Comparison of ENCODE assay signal across 1 cellular context in the genomic region with DNA sequence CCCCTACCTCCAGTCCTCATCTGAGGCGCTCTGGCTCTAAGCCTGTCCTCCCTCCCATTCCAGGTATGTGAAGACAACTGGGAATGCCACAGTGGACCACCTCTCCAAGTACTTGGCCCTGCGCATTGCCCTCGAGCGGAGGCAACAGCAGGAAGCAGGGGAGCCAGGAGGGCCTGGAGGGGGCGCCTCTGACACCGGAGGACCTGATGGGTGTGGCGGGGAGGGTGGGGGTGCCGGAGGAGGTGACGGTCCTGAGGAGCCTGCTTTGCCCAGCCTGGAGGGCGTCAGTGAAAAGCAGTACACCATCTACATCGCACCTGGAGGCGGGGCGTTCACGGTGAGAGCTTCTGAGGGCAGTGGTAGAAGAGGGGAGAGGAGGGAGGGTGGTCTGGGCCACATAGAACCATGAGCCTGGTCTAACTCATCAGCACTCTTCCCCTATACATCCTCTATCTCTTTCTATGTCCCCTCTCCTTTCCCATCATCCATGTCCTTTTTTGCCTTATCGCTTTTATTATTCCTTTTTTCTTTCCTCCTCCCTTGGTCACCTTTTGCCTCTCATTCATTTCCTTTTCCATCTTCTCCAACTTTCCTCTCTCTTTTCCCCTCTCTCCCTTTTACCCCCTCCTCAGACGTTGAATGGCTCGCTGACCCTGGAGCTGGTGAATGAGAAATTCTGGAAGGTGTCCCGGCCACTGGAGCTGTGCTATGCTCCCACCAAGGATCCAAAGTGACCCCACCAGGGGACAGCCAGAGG.
A peak's percentile ranks its signal among the peaks of the same experiment; 100 is the strongest.
TF ChIP-seq lines count a peak whose summit lies in the region.

No MANE protein-coding gene starts in this region.

TF ChIP-seq in HepG2, 621 proteins besides CTCF, POLR2A, EP300 and RAD21:
- TF ChIP-seq, protein P1, sequence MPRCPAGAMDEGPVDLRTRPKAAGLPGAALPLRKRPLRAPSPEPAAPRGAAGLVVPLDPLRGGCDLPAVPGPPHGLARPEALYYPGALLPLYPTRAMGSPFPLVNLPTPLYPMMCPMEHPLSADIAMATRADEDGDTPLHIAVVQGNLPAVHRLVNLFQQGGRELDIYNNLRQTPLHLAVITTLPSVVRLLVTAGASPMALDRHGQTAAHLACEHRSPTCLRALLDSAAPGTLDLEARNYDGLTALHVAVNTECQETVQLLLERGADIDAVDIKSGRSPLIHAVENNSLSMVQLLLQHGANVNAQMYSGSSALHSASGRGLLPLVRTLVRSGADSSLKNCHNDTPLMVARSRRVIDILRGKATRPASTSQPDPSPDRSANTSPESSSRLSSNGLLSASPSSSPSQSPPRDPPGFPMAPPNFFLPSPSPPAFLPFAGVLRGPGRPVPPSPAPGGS (CRISPR knock-in tag; IDR thresholded peaks at IDR 0.05): no peak
- TF ChIP-seq KDM5B (CRISPR knock-in tag; IDR thresholded peaks at IDR 0.05; ENCODE audit: borderline replicate concordance): no peak
- TF ChIP-seq, protein P2, sequence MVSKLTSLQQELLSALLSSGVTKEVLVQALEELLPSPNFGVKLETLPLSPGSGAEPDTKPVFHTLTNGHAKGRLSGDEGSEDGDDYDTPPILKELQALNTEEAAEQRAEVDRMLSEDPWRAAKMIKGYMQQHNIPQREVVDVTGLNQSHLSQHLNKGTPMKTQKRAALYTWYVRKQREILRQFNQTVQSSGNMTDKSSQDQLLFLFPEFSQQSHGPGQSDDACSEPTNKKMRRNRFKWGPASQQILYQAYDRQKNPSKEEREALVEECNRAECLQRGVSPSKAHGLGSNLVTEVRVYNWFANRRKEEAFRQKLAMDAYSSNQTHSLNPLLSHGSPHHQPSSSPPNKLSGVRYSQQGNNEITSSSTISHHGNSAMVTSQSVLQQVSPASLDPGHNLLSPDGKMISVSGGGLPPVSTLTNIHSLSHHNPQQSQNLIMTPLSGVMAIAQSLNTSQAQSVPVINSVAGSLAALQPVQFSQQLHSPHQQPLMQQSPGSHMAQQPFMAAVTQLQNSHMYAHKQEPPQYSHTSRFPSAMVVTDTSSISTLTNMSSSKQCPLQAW (CRISPR knock-in tag; IDR thresholded peaks at IDR 0.05): no peak
- TF ChIP-seq ZIK1 (CRISPR knock-in tag; IDR thresholded peaks at IDR 0.05; ENCODE audit: borderline replicate concordance, low read depth): no peak
- TF ChIP-seq, protein P3, sequence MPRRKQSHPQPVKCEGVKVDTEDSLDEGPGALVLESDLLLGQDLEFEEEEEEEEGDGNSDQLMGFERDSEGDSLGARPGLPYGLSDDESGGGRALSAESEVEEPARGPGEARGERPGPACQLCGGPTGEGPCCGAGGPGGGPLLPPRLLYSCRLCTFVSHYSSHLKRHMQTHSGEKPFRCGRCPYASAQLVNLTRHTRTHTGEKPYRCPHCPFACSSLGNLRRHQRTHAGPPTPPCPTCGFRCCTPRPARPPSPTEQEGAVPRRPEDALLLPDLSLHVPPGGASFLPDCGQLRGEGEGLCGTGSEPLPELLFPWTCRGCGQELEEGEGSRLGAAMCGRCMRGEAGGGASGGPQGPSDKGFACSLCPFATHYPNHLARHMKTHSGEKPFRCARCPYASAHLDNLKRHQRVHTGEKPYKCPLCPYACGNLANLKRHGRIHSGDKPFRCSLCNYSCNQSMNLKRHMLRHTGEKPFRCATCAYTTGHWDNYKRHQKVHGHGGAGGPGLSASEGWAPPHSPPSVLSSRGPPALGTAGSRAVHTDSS (CRISPR knock-in tag; conservative IDR thresholded peaks at IDR 0.05): no peak
- no peak for TF ChIP-seq TEAD2 (CRISPR knock-in tag; IDR thresholded peaks at IDR 0.05)
- no peak for TF ChIP-seq MYNN (CRISPR knock-in tag; IDR thresholded peaks at IDR 0.05; ENCODE audit: low read depth)
- no peak for TF ChIP-seq ZNF75D (CRISPR knock-in tag; IDR thresholded peaks at IDR 0.05; ENCODE audit: borderline replicate concordance)
- TF ChIP-seq, protein P4, sequence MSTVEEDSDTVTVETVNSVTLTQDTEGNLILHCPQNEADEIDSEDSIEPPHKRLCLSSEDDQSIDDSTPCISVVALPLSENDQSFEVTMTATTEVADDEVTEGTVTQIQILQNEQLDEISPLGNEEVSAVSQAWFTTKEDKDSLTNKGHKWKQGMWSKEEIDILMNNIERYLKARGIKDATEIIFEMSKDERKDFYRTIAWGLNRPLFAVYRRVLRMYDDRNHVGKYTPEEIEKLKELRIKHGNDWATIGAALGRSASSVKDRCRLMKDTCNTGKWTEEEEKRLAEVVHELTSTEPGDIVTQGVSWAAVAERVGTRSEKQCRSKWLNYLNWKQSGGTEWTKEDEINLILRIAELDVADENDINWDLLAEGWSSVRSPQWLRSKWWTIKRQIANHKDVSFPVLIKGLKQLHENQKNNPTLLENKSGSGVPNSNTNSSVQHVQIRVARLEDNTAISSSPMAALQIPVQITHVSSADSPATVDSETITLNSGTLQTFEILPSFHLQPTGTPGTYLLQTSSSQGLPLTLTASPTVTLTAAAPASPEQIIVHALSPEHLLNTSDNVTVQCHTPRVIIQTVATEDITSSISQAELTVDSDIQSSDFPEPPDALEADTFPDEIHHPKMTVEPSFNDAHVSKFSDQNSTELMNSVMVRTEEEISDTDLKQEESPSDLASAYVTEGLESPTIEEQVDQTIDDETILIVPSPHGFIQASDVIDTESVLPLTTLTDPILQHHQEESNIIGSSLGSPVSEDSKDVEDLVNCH (CRISPR knock-in tag; IDR thresholded peaks at IDR 0.05): no peak
- TF ChIP-seq NBN (conservative IDR thresholded peaks at IDR 0.05): no peak
- TF ChIP-seq, protein P5, sequence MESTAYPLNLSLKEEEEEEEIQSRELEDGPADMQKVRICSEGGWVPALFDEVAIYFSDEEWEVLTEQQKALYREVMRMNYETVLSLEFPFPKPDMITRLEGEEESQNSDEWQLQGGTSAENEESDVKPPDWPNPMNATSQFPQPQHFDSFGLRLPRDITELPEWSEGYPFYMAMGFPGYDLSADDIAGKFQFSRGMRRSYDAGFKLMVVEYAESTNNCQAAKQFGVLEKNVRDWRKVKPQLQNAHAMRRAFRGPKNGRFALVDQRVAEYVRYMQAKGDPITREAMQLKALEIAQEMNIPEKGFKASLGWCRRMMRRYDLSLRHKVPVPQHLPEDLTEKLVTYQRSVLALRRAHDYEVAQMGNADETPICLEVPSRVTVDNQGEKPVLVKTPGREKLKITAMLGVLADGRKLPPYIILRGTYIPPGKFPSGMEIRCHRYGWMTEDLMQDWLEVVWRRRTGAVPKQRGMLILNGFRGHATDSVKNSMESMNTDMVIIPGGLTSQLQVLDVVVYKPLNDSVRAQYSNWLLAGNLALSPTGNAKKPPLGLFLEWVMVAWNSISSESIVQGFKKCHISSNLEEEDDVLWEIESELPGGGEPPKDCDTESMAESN (CRISPR knock-in tag; conservative IDR thresholded peaks at IDR 0.05): no peak
- TF ChIP-seq, protein P6, sequence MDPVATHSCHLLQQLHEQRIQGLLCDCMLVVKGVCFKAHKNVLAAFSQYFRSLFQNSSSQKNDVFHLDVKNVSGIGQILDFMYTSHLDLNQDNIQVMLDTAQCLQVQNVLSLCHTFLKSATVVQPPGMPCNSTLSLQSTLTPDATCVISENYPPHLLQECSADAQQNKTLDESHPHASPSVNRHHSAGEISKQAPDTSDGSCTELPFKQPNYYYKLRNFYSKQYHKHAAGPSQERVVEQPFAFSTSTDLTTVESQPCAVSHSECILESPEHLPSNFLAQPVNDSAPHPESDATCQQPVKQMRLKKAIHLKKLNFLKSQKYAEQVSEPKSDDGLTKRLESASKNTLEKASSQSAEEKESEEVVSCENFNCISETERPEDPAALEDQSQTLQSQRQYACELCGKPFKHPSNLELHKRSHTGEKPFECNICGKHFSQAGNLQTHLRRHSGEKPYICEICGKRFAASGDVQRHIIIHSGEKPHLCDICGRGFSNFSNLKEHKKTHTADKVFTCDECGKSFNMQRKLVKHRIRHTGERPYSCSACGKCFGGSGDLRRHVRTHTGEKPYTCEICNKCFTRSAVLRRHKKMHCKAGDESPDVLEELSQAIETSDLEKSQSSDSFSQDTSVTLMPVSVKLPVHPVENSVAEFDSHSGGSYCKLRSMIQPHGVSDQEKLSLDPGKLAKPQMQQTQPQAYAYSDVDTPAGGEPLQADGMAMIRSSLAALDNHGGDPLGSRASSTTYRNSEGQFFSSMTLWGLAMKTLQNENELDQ (CRISPR knock-in tag; IDR thresholded peaks at IDR 0.05; ENCODE audit: borderline replicate concordance): no peak
- peak; percentile 52 for TF ChIP-seq RBFOX2 (IDR thresholded peaks at IDR 0.05; ENCODE audit: low read depth, low read length)
- TF ChIP-seq, protein P7, sequence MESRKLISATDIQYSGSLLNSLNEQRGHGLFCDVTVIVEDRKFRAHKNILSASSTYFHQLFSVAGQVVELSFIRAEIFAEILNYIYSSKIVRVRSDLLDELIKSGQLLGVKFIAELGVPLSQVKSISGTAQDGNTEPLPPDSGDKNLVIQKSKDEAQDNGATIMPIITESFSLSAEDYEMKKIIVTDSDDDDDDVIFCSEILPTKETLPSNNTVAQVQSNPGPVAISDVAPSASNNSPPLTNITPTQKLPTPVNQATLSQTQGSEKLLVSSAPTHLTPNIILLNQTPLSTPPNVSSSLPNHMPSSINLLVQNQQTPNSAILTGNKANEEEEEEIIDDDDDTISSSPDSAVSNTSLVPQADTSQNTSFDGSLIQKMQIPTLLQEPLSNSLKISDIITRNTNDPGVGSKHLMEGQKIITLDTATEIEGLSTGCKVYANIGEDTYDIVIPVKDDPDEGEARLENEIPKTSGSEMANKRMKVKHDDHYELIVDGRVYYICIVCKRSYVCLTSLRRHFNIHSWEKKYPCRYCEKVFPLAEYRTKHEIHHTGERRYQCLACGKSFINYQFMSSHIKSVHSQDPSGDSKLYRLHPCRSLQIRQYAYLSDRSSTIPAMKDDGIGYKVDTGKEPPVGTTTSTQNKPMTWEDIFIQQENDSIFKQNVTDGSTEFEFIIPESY (CRISPR knock-in tag; IDR thresholded peaks at IDR 0.05): peak; percentile 31; the same call in 1 of the 2 replicates
- TF ChIP-seq SAP130 (CRISPR knock-in tag; IDR thresholded peaks at IDR 0.05; ENCODE audit: low read depth): no peak
- peak; percentile 18 for TF ChIP-seq AGO2 (optimal IDR thresholded peaks at IDR 0.05; ENCODE audit: low read depth, low read length)
- TF ChIP-seq ELF1 (CRISPR knock-in tag; IDR thresholded peaks at IDR 0.05): no peak
- no peak for TF ChIP-seq ZSCAN30 (CRISPR knock-in tag; IDR thresholded peaks at IDR 0.05)
- TF ChIP-seq SRSF1 (optimal IDR thresholded peaks at IDR 0.05; ENCODE audit: low read depth, low read length): no peak
TF ChIP-seq in HepG2: peak in this region for 3.
